In the genomic region with DNA sequence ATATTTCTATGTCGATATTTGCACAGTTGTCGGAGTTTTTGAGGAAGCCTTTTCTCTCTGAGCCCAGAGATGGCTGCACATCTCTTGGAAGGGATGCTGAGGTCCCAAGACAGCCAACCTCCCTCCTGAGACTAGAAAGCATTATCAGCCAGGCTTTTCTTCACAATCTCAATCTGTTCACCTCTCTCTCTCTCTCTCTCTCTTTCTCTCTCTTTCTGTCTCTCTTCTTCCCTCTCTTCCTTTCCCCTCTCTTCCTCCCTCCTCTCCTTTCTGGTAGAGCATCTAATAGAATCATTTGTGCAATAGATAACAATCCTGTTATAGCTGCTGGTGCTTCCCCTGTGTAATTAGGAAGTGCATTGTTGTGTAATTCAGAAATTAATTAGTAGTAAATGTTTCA, we compare ENCODE assay signal across 17 cellular contexts.
"Had no signal": no experiment of that assay in that cellular context is flagged by ENCODE, and none has a peak within 500 bp of the region (broad histone marks: within the 10 kb centered on the region; RNA-seq: fewer than 3 reads in every experiment).

No MANE protein-coding gene starts in this region.

- ATAC-seq: stimulated activated effector memory CD8-positive, alpha-beta T cell treated with anti-CD3 and anti-CD28 coated beads, Interleukin-12 subunit alpha, Interleukin-12 subunit beta, amount 100 ng/mL, for 72 hours; stimulated activated memory B cell treated with anti-CD40 and anti-IgM and Interleukin-4, amounts not matched to agents 10 μg/mL and 1 μg/mL and 100 μg/mL, for 72 hours; stimulated activated naive B cell treated with anti-CD40 and anti-IgM and Interleukin-4, amounts not matched to agents 10 μg/mL and 1 μg/mL and 100 μg/mL, for 72 hours; stimulated activated naive CD8-positive, alpha-beta T cell treated with anti-CD3 and anti-CD28 coated beads, Interleukin-15, amount 100 ng/mL, for 72 hours; stimulated activated naive CD8-positive, alpha-beta T cell treated with anti-CD3 and anti-CD28 coated beads, Interleukin-15, Interleukin-2, amounts not matched to agents 100 U/mL and 50 U/mL, for 24 hours; upper lobe of right lung had no signal

- H3K4me3 ChIP-seq: stomach, suprapubic skin, testis, thoracic aorta, thyroid gland, tibial artery, tibial nerve, transverse colon, upper lobe of left lung, upper lobe of right lung, uterus, vagina had no signal

- H3K9me3 ChIP-seq: stomach, suprapubic skin, testis, thoracic aorta, thyroid gland, tibial artery, tibial nerve, transverse colon, upper lobe of left lung, upper lobe of right lung, uterus, vagina had no signal

- H3K4me1 ChIP-seq: stomach, suprapubic skin, testis, thyroid gland, tibial artery, tibial nerve, transverse colon, upper lobe of left lung, upper lobe of right lung, uterus, vagina had no signal

- H3K27ac ChIP-seq: stomach, suprapubic skin, testis, thoracic aorta, thyroid gland, tibial artery, tibial nerve, transverse colon, upper lobe of left lung, upper lobe of right lung, uterus, vagina had no signal

- H3K36me3 ChIP-seq: suprapubic skin, thoracic aorta, thyroid gland, tibial artery, tibial nerve, transverse colon, upper lobe of left lung, upper lobe of right lung, uterus, vagina had no signal
